Comparison of ENCODE assay signal across 21 cellular contexts in genomic region chr11:130099356-130099755, GRCh38.
"Had no signal": no experiment of that assay in that cellular context is flagged by ENCODE, and none has a peak within 500 bp of the region (broad histone marks: within the 10 kb centered on the region; RNA-seq: fewer than 3 reads in every experiment).

No MANE protein-coding gene starts in this region.

- H3K9me3 ChIP-seq: left lung, ovary, tibial nerve, uterus had no signal

- H3K27ac Mint-ChIP-seq: activated naive CD8-positive, alpha-beta T cell treated with anti-CD3 and anti-CD28 coated beads for 36 hours; activated T-cell treated with anti-CD3 and anti-CD28 coated beads, Interleukin-2, amount 50 U/mL, for 24 hours; activated T-helper 17 cell treated with anti-CD3 and anti-CD28 coated beads, Interleukin-2, amount 50 U/mL, for 72 hours; stimulated activated naive CD8-positive, alpha-beta T cell treated with anti-CD3 and anti-CD28 coated beads, Interleukin-15, Interleukin-2, amounts not matched to agents 100 ng/mL and 50 ng/mL, for 24 hours; T-cell; T-helper 2 cell treated with Interferon-gamma antibody and Interleukin-4, amounts not matched to agents 5 μg/mL and 100 μg/mL, for 36 hours had no signal

- H3K4me3 Mint-ChIP-seq: activated naive CD8-positive, alpha-beta T cell treated with anti-CD3 and anti-CD28 coated beads for 36 hours; activated T-cell treated with anti-CD3 and anti-CD28 coated beads, Interleukin-2, amount 50 U/mL, for 24 hours; activated T-helper 17 cell treated with anti-CD3 and anti-CD28 coated beads, Interleukin-2, amount 50 U/mL, for 72 hours; naive thymus-derived CD8-positive, alpha-beta T cell; stimulated activated naive CD8-positive, alpha-beta T cell treated with anti-CD3 and anti-CD28 coated beads, Interleukin-15, Interleukin-2, amounts not matched to agents 100 ng/mL and 50 ng/mL, for 24 hours; T-cell; T-helper 2 cell treated with Interferon-gamma antibody and Interleukin-4, amounts not matched to agents 5 μg/mL and 100 μg/mL, for 36 hours had no signal

- H3K36me3 ChIP-seq: left lung, ovary, tibial nerve, uterus had no signal

- H3K27me3 Mint-ChIP-seq: activated naive CD8-positive, alpha-beta T cell treated with anti-CD3 and anti-CD28 coated beads for 36 hours; activated T-cell treated with anti-CD3 and anti-CD28 coated beads, Interleukin-2, amount 50 U/mL, for 24 hours; activated T-helper 17 cell treated with anti-CD3 and anti-CD28 coated beads, Interleukin-2, amount 50 U/mL, for 72 hours; naive thymus-derived CD8-positive, alpha-beta T cell; stimulated activated naive CD8-positive, alpha-beta T cell treated with anti-CD3 and anti-CD28 coated beads, Interleukin-15, Interleukin-2, amounts not matched to agents 100 ng/mL and 50 ng/mL, for 24 hours; T-cell had no signal

- H3K27me3 ChIP-seq: left lung, ovary, tibial nerve, uterus had no signal

- H3K4me3 ChIP-seq: left lung, lung, ovary, tibial nerve, uterus had no signal

- H3K36me3 Mint-ChIP-seq: activated naive CD8-positive, alpha-beta T cell treated with anti-CD3 and anti-CD28 coated beads for 36 hours; T-cell had no signal

- DNase-seq: activated CD4-positive, alpha-beta T cell treated with anti-CD3 and anti-CD28 coated beads, Interleukin-2, amount 50 U/mL, for 4 hours; activated CD4-positive, CD25-positive, alpha-beta regulatory T cell treated with anti-CD3 and anti-CD28 coated beads, Interleukin-2, amount 50 U/mL, for 72 hours; activated CD8-positive, alpha-beta memory T cell treated with anti-CD3 and anti-CD28 coated beads for 24 hours; activated CD8-positive, alpha-beta memory T cell treated with anti-CD3 and anti-CD28 coated beads, Interleukin-2, amount 50 U/mL, for 4 hours; activated naive CD4-positive, alpha-beta T cell treated with Interleukin-2 at 50 U/mL for 16 hours; activated naive CD8-positive, alpha-beta T cell treated with anti-CD3 and anti-CD28 coated beads for 36 hours; activated T-cell treated with anti-CD3 and anti-CD28 coated beads, Interleukin-2, amount 50 U/mL, for 24 hours; effector memory CD4-positive, alpha-beta T cell; hippocampal formation; left lung; naive thymus-derived CD8-positive, alpha-beta T cell; ovary; right cardiac atrium; stimulated activated CD4-positive, alpha-beta T cell treated with anti-CD3 and anti-CD28 coated beads, Interleukin-4, amount 100 ng/mL, for 24 hours; T-cell; uterus had no signal

- H3K9me3 Mint-ChIP-seq: activated naive CD8-positive, alpha-beta T cell treated with anti-CD3 and anti-CD28 coated beads for 36 hours; activated T-cell treated with anti-CD3 and anti-CD28 coated beads, Interleukin-2, amount 50 U/mL, for 24 hours; activated T-helper 17 cell treated with anti-CD3 and anti-CD28 coated beads, Interleukin-2, amount 50 U/mL, for 72 hours; naive thymus-derived CD8-positive, alpha-beta T cell; stimulated activated naive CD8-positive, alpha-beta T cell treated with anti-CD3 and anti-CD28 coated beads, Interleukin-15, Interleukin-2, amounts not matched to agents 100 ng/mL and 50 ng/mL, for 24 hours; T-cell; T-helper 2 cell treated with Interferon-gamma antibody and Interleukin-4, amounts not matched to agents 5 μg/mL and 100 μg/mL, for 36 hours had no signal
